Comparison of ENCODE assay signal across 1 cellular context in the genomic region with DNA sequence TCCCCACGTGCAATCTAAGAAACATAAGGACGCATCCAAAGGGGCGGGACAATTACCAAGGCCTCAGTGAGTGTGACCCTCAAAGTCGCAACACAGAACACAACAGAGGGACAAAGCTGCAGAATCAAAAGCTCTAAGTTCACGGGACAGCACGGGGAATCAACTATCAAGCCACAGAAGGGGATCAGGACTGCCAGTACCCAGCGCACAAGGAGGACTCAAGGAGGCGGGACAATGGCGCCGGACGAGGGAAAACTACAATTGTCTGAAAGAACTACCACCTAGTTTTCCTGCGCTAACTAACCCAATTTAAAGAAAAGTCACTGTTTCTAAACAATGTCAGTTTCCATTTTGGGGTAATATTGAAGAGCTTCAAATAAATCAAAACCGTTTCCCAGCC.
TF ChIP-seq lines count a peak whose summit lies in the region.

No MANE protein-coding gene starts in this region.

TF ChIP-seq in HCT116, 20 proteins besides CTCF, POLR2A, EP300 and RAD21:
- TF ChIP-seq FOSL1 (IDR thresholded peaks at IDR 0.05; ENCODE audit: low read depth) = no peak
- no peak for TF ChIP-seq TCF7L2 (IDR thresholded peaks at IDR 0.05; ENCODE audit: borderline replicate concordance, extremely low read depth, insufficient read depth, insufficient read length)
- no peak for TF ChIP-seq EZH2phosphoT487 (IDR thresholded peaks at IDR 0.05; ENCODE audit: borderline replicate concordance)
- TF ChIP-seq CBX3 (IDR thresholded peaks at IDR 0.05; ENCODE audit: low read depth) = no peak
- TF ChIP-seq, protein P1, sequence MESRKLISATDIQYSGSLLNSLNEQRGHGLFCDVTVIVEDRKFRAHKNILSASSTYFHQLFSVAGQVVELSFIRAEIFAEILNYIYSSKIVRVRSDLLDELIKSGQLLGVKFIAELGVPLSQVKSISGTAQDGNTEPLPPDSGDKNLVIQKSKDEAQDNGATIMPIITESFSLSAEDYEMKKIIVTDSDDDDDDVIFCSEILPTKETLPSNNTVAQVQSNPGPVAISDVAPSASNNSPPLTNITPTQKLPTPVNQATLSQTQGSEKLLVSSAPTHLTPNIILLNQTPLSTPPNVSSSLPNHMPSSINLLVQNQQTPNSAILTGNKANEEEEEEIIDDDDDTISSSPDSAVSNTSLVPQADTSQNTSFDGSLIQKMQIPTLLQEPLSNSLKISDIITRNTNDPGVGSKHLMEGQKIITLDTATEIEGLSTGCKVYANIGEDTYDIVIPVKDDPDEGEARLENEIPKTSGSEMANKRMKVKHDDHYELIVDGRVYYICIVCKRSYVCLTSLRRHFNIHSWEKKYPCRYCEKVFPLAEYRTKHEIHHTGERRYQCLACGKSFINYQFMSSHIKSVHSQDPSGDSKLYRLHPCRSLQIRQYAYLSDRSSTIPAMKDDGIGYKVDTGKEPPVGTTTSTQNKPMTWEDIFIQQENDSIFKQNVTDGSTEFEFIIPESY (IDR thresholded peaks at IDR 0.05; ENCODE audit: extremely low read depth, insufficient replicate concordance, low read length) = no peak
- TF ChIP-seq, protein P2, sequence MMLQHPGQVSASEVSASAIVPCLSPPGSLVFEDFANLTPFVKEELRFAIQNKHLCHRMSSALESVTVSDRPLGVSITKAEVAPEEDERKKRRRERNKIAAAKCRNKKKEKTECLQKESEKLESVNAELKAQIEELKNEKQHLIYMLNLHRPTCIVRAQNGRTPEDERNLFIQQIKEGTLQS (IDR thresholded peaks at IDR 0.05) = no peak
- no peak for TF ChIP-seq YY1 (IDR thresholded peaks at IDR 0.05; ENCODE audit: extremely low read depth, insufficient replicate concordance, low read depth, low read length)
- no peak for TF ChIP-seq JUND (IDR thresholded peaks at IDR 0.05)
- no peak for TF ChIP-seq SP1 (IDR thresholded peaks at IDR 0.05; ENCODE audit: low read depth)
TF ChIP-seq in HCT116: peak in this region for 0.
